In the genomic region with DNA sequence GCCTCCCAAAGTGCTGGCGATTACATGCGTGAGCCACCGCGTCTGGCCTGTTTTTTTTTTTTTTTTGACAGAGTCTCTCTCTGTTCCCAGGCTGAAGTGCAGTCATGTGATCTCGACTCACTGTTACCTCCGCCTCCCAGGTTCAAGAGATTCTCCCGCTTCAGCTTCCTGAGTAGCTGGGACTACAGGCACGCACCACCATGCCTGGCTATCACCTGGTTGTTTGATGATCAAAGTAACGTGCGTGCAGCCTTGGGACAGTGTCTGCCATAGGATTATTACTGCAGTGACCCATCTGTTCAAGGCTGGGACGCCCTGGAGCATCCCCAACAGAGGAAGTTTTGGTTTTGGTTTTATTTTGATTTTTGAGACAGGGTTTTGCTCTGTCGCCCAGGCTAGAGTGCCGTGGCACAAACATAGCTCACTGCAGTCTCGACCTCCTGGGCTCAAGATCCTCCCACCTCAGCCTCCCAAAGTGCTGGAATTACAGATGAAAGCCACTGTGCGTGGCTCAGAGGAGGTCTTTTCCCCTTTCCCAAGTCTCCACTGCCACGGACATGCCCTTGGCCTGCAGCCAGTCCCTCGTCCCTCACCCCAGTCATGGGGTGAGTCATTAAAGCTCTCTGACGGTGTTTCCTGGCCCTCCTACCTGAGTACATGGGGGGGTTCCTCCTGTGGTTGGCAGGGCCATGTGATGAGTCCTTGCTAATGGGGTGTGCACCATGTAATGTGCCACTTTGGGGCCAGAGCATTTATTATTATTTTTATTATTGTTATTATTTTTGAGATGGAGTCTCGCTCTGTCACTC, we compare ENCODE assay signal across 10 cellular contexts.
DNase-seq lines count a peak whose midpoint lies in the region; ATAC-seq and TF ChIP-seq lines count a peak whose summit lies in the region.
"Had no signal": no experiment of that assay in that cellular context is flagged by ENCODE, and none has a peak within 500 bp of the region (broad histone marks: within the 10 kb centered on the region; RNA-seq: fewer than 3 reads in every experiment).

No MANE protein-coding gene starts in this region.

- H3K4me3 Mint-ChIP-seq in activated B cell treated with CpG ODN at 0.5 μM for 24 hours = peak overlapping the region; percentile 78
- H3K4me3 Mint-ChIP-seq in effector memory CD8-positive, alpha-beta T cell = peak overlapping the region; percentile 67 to 75

- no peaks in the 10 kb centered on the region for H3F3A ChIP-seq in smooth muscle cell (ENCODE audit: low read depth)

- H3K27me3 ChIP-seq in BLaER1 (no peaks in the 10 kb centered on the region), HCT116 (ENCODE audit: insufficient read depth, low read length) (no peaks in the 10 kb centered on the region), smooth muscle cell (ENCODE audit: low read depth) (no peaks in the 10 kb centered on the region)

- POLR2A ChIA-PET in HCT116 (lab: Charles Lee) (no interaction called here), activated B cell treated with CpG ODN at 0.5 μM for 24 hours (lab: Charles Lee) (interaction anchor here (0.6 to 3.0 kb wide), 9 partner anchors 10 to 120 kb away, joined by 3 to 13 read pairs (median 4); no protein-coding TSS in a partner anchor)

- 82% methylated on average over 19 of the region's 19 CpGs for WGBS in smooth muscle cell (ENCODE audit: low lambda C conversion rate)

- no peaks in the 10 kb centered on the region for H3K9me2 ChIP-seq in HCT116 (ENCODE audit: insufficient read depth)

- H3K4me3 ChIP-seq in BLaER1 = no peak overlapping the region
- H3K4me3 ChIP-seq in HCT116 (replicated peaks in 1 of 2; ENCODE audit: low read depth in 1 of 2, low read length in 2 of 2) = no peak overlapping the region; a peak in 1 of 4 replicates
- H3K4me3 ChIP-seq in smooth muscle cell = no peak overlapping the region

- H4K20me1 ChIP-seq in BLaER1 = no peaks in the 10 kb centered on the region
- no peaks in the 10 kb centered on the region for H4K20me1 ChIP-seq in HCT116 (ENCODE audit: insufficient read depth)
- H4K20me1 ChIP-seq in smooth muscle cell (ENCODE audit: low read depth) = no peaks in the 10 kb centered on the region

- no TSS peak for BruUV-seq in HCT116 (replicated peaks; lab: Mats Ljungman, UMichigan)

- peaks cover 50% of the 10 kb centered on the region for H3K4me1 ChIP-seq in BLaER1
- peaks cover 6 to 8% of the 10 kb centered on the region in 2 experiments for H3K4me1 ChIP-seq in HCT116 (ENCODE audit: control insufficient read depth in 1 of 2, insufficient read depth in 2 of 2, low read length in 2 of 2)
- H3K4me1 ChIP-seq in smooth muscle cell (ENCODE audit: low read depth) = no peaks in the 10 kb centered on the region

- H3K9ac ChIP-seq in BLaER1 (no peak overlapping the region), HCT116 (ENCODE audit: low read length) (no peak overlapping the region; the same call in 1 of the 2 replicates), smooth muscle cell (ENCODE audit: low read depth) (no peak overlapping the region)
- H3K9ac ChIP-seq: parathyroid adenoma had no signal

- H3K36me3 ChIP-seq in BLaER1 (peaks cover 10% of the 10 kb centered on the region; the same call in 1 of the 2 replicates), HCT116 (ENCODE audit: control insufficient read depth in 1 of 2, insufficient read depth in 2 of 2, low read length in 2 of 2) (no peaks in the 10 kb centered on the region), smooth muscle cell (ENCODE audit: low read depth) (no peaks in the 10 kb centered on the region)

- intact Hi-C loops in HCT116 (cut with micrococcal nuclease) = no loop called here
- intact Hi-C loops in activated B cell treated with CpG ODN at 0.5 μM for 24 hours (cut with micrococcal nuclease) = no loop called here

- TF ChIP-seq CTCF in HCT116 (IDR thresholded peaks at IDR 0.05 in 2 of 3, conservative IDR thresholded peaks at IDR 0.05 in 1 of 3; ENCODE audit: borderline replicate concordance in 1 of 3, insufficient read depth in 1 of 3, low read depth in 2 of 3, low read length in 2 of 3) (no peak), activated B cell treated with CpG ODN at 0.5 μM for 24 hours (IDR thresholded peaks at IDR 0.05) (no peak), smooth muscle cell (IDR thresholded peaks at IDR 0.05; ENCODE audit: borderline replicate concordance, insufficient read depth, poor library complexity, severe bottlenecking) (no peak)

- TF ChIP-seq RAD21 in HCT116 (IDR thresholded peaks at IDR 0.05; ENCODE audit: low read depth) = no peak

- DNase-seq in HCT116 (ENCODE audit: low read depth, low spot score) = no peak
- peak; percentile 18 for DNase-seq in activated B cell treated with CpG ODN at 0.5 μM for 24 hours
- peak in 1 of 3 experiments; percentile 26 for DNase-seq in effector memory CD8-positive, alpha-beta T cell
- no peak for DNase-seq in smooth muscle cell (lab: John Stamatoyannopoulos, UW; ENCODE audit: unreplicated experiment)
- DNase-seq in foreskin melanocyte = no peak
- DNase-seq: KBM-7 had no signal

- peaks cover 41% of the 10 kb centered on the region for H3K4me1 Mint-ChIP-seq in activated B cell treated with CpG ODN at 0.5 μM for 24 hours
- peaks cover 20 to 24% of the 10 kb centered on the region in 2 donors for H3K4me1 Mint-ChIP-seq in effector memory CD8-positive, alpha-beta T cell (ENCODE audit: low read depth in 2 of 2)

- CTCF ChIA-PET in HCT116 (lab: Charles Lee) = interaction anchor here (1.0 kb wide), 1 partner anchor 20 kb away, joined by 3 read pairs; no protein-coding TSS in a partner anchor
- CTCF ChIA-PET in activated B cell treated with CpG ODN at 0.5 μM for 24 hours (lab: Charles Lee) = interaction anchor here (1.0 kb wide), 2 partner anchors 20 to 47 kb away, joined by 3 to 4 read pairs; no protein-coding TSS in a partner anchor

- H3K27ac ChIP-seq in BLaER1 (peak overlapping the region; percentile 7; the same call in 1 of the 2 replicates), HCT116 (ENCODE audit: low read depth, low read length) (no peak overlapping the region), smooth muscle cell (ENCODE audit: low read depth) (no peak overlapping the region)
- H3K27ac ChIP-seq: parathyroid adenoma had no signal

- H3K9me3 ChIP-seq in BLaER1 (peaks cover 5% of the 10 kb centered on the region), HCT116 (ENCODE audit: control insufficient read depth in 1 of 2, insufficient read depth in 1 of 2, low read depth in 1 of 2, low read length in 2 of 2) (no peaks in the 10 kb centered on the region), smooth muscle cell (replicated peaks; ENCODE audit: low read depth) (no peaks in the 10 kb centered on the region)

- H3K27me3 Mint-ChIP-seq in activated B cell treated with CpG ODN at 0.5 μM for 24 hours = no peaks in the 10 kb centered on the region
- H3K27me3 Mint-ChIP-seq in effector memory CD8-positive, alpha-beta T cell = no peaks in the 10 kb centered on the region

- H3K36me3 Mint-ChIP-seq in activated B cell treated with CpG ODN at 0.5 μM for 24 hours (ENCODE audit: low read depth) = no peaks in the 10 kb centered on the region
- H3K36me3 Mint-ChIP-seq in effector memory CD8-positive, alpha-beta T cell (ENCODE audit: insufficient read depth) = no peaks in the 10 kb centered on the region

- RAD21 ChIA-PET in HCT116 (lab: Charles Lee; ENCODE audit: low non-redundant PET in 1 of 2, low total read pairs in 2 of 2, uncharacterized antibody in 2 of 2, unreplicated experiment in 2 of 2) = interaction anchor here in 1 of 2 experiments (0.8 kb wide), 1 partner anchor 66 kb away, joined by 3 read pairs; a partner anchor contains a TSS

- TF ChIP-seq POLR2A in HCT116 (IDR thresholded peaks at IDR 0.05; ENCODE audit: borderline replicate concordance, extremely low read depth, insufficient read depth, insufficient read length) = no peak

- H3K4me2 ChIP-seq in BLaER1 = peak overlapping the region; percentile 56
- H3K4me2 ChIP-seq in HCT116 (ENCODE audit: low read length) = peak overlapping the region; percentile 55
- no peak overlapping the region for H3K4me2 ChIP-seq in smooth muscle cell

- no peaks in the 10 kb centered on the region for H3K79me2 ChIP-seq in HCT116 (ENCODE audit: insufficient read depth, low read length)
- H3K79me2 ChIP-seq in smooth muscle cell (ENCODE audit: low read depth) = no peaks in the 10 kb centered on the region
- H3K79me2 ChIP-seq: parathyroid adenoma had no signal

- H2AFZ ChIP-seq in HCT116 (ENCODE audit: low read depth, low read length, poor library complexity, severe bottlenecking) (peak overlapping the region; percentile 26), smooth muscle cell (ENCODE audit: low read depth) (no peak overlapping the region)
- H2AFZ ChIP-seq: parathyroid adenoma had no signal

- no peaks in the 10 kb centered on the region for H3K9me3 Mint-ChIP-seq in activated B cell treated with CpG ODN at 0.5 μM for 24 hours
- H3K9me3 Mint-ChIP-seq in effector memory CD8-positive, alpha-beta T cell = no peaks in the 10 kb centered on the region

- ATAC-seq in HCT116 = peak; percentile 44; the same call in 1 of the 2 replicates
- ATAC-seq in activated B cell treated with CpG ODN at 0.5 μM for 24 hours (ENCODE audit: low read depth) = peak; percentile 70
- ATAC-seq in effector memory CD8-positive, alpha-beta T cell (replicated peaks) = peak; percentile 86
- ATAC-seq in HG03196 (IDR thresholded peaks at IDR 0.05; ENCODE audit: unreplicated experiment) = no peak
- ATAC-seq in HG02973 (IDR thresholded peaks at IDR 0.05; ENCODE audit: unreplicated experiment) = no peak

- H3K27ac Mint-ChIP-seq in activated B cell treated with CpG ODN at 0.5 μM for 24 hours = peak overlapping the region; percentile 84
- H3K27ac Mint-ChIP-seq in effector memory CD8-positive, alpha-beta T cell = peak overlapping the region; percentile 64 to 82

TF ChIP-seq in HCT116, 20 proteins besides CTCF, POLR2A, EP300 and RAD21:
- TF ChIP-seq TCF7L2 (IDR thresholded peaks at IDR 0.05; ENCODE audit: borderline replicate concordance, extremely low read depth, insufficient read depth, insufficient read length) (peak; percentile 53), JUND (IDR thresholded peaks at IDR 0.05) (no peak)

Comparison
In these comparisons a context has a peak if more than half of its experiments do, and no peak if none do; other contexts are left out.
1. ATAC-seq: peak in HCT116 (single experiment), activated B cell treated with CpG ODN at 0.5 μM for 24 hours (single experiment) and effector memory CD8-positive, alpha-beta T cell (single experiment); none in HG03196 (single experiment) and HG02973 (single experiment).